In genomic region chr16:1167276-1168107, GRCh38 we compare ENCODE assay signal across 11 cellular contexts. TPM values are rescaled to one million over a fixed set of nuclear protein-coding genes. Genes with fewer than 3 reads are reported as not detected.
A peak's percentile ranks its signal among the peaks of the same experiment; 100 is the strongest.
DNase-seq lines count a peak whose midpoint lies in the region; ATAC-seq, FAIRE-seq and TF ChIP-seq lines count a peak whose summit lies in the region.
"Had no signal": no experiment of that assay in that cellular context is flagged by ENCODE, and none has a peak within 500 bp of the region (broad histone marks: within the 10 kb centered on the region; RNA-seq: fewer than 3 reads in every experiment).

No MANE protein-coding gene starts in this region.

- no peaks in the 10 kb centered on the region for H3K36me3 Mint-ChIP-seq in WTC11
- H3K36me3 Mint-ChIP-seq in naive thymus-derived CD8-positive, alpha-beta T cell, result no peaks in the 10 kb centered on the region
- H3K36me3 Mint-ChIP-seq: type B pancreatic cell had no signal

- CTCF ChIA-PET in WTC11 (lab: Charles Lee), result interaction anchor here (1.0 to 1.7 kb wide), 2 partner anchors 64 to 110 kb away, joined by 3 to 4 read pairs; no protein-coding TSS in a partner anchor

- POLR2A ChIA-PET in WTC11 (lab: Charles Lee), result no interaction called here
- POLR2A ChIA-PET in naive thymus-derived CD8-positive, alpha-beta T cell (lab: Charles Lee), result no interaction called here

- no peak overlapping the region for H3K4me3 Mint-ChIP-seq in WTC11
- H3K4me3 Mint-ChIP-seq in naive thymus-derived CD8-positive, alpha-beta T cell, result no peak overlapping the region
- H3K4me3 Mint-ChIP-seq: activated T-cell treated with anti-CD3 and anti-CD28 coated beads, Interleukin-2, amount 50 U/mL, for 24 hours; type B pancreatic cell had no signal

- no peaks in the 10 kb centered on the region for H3K9me3 Mint-ChIP-seq in WTC11
- no peaks in the 10 kb centered on the region for H3K9me3 Mint-ChIP-seq in naive thymus-derived CD8-positive, alpha-beta T cell
- H3K9me3 Mint-ChIP-seq: activated T-cell treated with anti-CD3 and anti-CD28 coated beads, Interleukin-2, amount 50 U/mL, for 24 hours; type B pancreatic cell had no signal

- peaks cover 3% of the 10 kb centered on the region; the same call in 1 of the 2 replicates for H3K4me1 ChIP-seq in BE2C

- no peak overlapping the region for H3K27ac Mint-ChIP-seq in WTC11
- no peak overlapping the region for H3K27ac Mint-ChIP-seq in naive thymus-derived CD8-positive, alpha-beta T cell
- H3K27ac Mint-ChIP-seq: activated T-cell treated with anti-CD3 and anti-CD28 coated beads, Interleukin-2, amount 50 U/mL, for 24 hours; type B pancreatic cell had no signal

- no peaks in the 10 kb centered on the region for H3K4me1 Mint-ChIP-seq in WTC11
- no peaks in the 10 kb centered on the region for H3K4me1 Mint-ChIP-seq in naive thymus-derived CD8-positive, alpha-beta T cell

- DNase-seq in BE2C, result peak; percentile 65
- DNase-seq in NCI-H1417 treated with DMSO at 0.1 percent for 48 hours (lab: John Stamatoyannopoulos, UW), result peak; percentile 51
- DNase-seq in WTC11 (ENCODE audit: low spot score), result peak; percentile 43
- DNase-seq in midbrain (lab: John Stamatoyannopoulos, UW), result peak; percentile 50
- no peak for DNase-seq in naive thymus-derived CD8-positive, alpha-beta T cell
- no peak for DNase-seq in GM20000 (ENCODE audit: low spot score)
- no peak for DNase-seq in urothelium cell line (ENCODE audit: low spot score)
- DNase-seq: activated T-cell treated with anti-CD3 and anti-CD28 coated beads, Interleukin-2, amount 50 U/mL, for 24 hours had no signal

- TF ChIP-seq CTCF in BE2C (IDR thresholded peaks at IDR 0.05; ENCODE audit: low read depth, low read length) (no peak), WTC11 (IDR thresholded peaks at IDR 0.05) (no peak), GM20000 (IDR thresholded peaks at IDR 0.05; ENCODE audit: extremely low read depth, missing control alignments) (no peak)

- no peaks in the 10 kb centered on the region for H3K9me3 ChIP-seq in BE2C

- no peaks in the 10 kb centered on the region for H3K27me3 ChIP-seq in BE2C

- H3K27me3 Mint-ChIP-seq in WTC11 (ENCODE audit: low read depth), result no peaks in the 10 kb centered on the region
- peaks cover 0 to 4% (median 0%) of the 10 kb centered on the region in 5 donors for H3K27me3 Mint-ChIP-seq in naive thymus-derived CD8-positive, alpha-beta T cell
- H3K27me3 Mint-ChIP-seq: activated T-cell treated with anti-CD3 and anti-CD28 coated beads, Interleukin-2, amount 50 U/mL, for 24 hours; type B pancreatic cell had no signal

- no peaks in the 10 kb centered on the region for H3K36me3 ChIP-seq in BE2C

- H3K4me3 ChIP-seq in BE2C (ENCODE audit: low read depth, low read length), result no peak overlapping the region

- no peak for FAIRE-seq in urothelium cell line (lab: Jason Lieb, UNC)

- ATAC-seq in WTC11 (peak; percentile 27; the same call in 1 of the 2 replicates), HG03342 (IDR thresholded peaks at IDR 0.05; ENCODE audit: unreplicated experiment) (no peak)
- no peak for ATAC-seq in naive thymus-derived CD8-positive, alpha-beta T cell

TF ChIP-seq in WTC11, 78 proteins besides CTCF, POLR2A, EP300 and RAD21:
- no peak for TF ChIP-seq NR1H2 (CRISPR knock-in tag; IDR thresholded peaks at IDR 0.05)
- TF ChIP-seq ARID4B (CRISPR knock-in tag; IDR thresholded peaks at IDR 0.05; ENCODE audit: borderline replicate concordance), result no peak
- TF ChIP-seq MXD4 (CRISPR knock-in tag; IDR thresholded peaks at IDR 0.05; ENCODE audit: borderline replicate concordance), result no peak
- no peak for TF ChIP-seq ZMAT4 (CRISPR knock-in tag; IDR thresholded peaks at IDR 0.05)
- no peak for TF ChIP-seq PRRX2 (CRISPR knock-in tag; IDR thresholded peaks at IDR 0.05)
- TF ChIP-seq ZNF416 (CRISPR knock-in tag; IDR thresholded peaks at IDR 0.05), result no peak
- no peak for TF ChIP-seq ZNF512 (CRISPR knock-in tag; IDR thresholded peaks at IDR 0.05; ENCODE audit: borderline replicate concordance)
- TF ChIP-seq NR2C2 (CRISPR knock-in tag; IDR thresholded peaks at IDR 0.05), result no peak
- TF ChIP-seq FOXP1 (CRISPR knock-in tag; IDR thresholded peaks at IDR 0.05; ENCODE audit: borderline replicate concordance), result no peak
- TF ChIP-seq FOXK1 (CRISPR knock-in tag; IDR thresholded peaks at IDR 0.05), result no peak

RNA-seq across cellular contexts. Expression of gene CACNA1H, which starts 14.6 kb away (rescaled TPM):
- 3.6 TPM for polyA plus RNA-seq in BE2C (2012; ENCODE audit: insufficient read depth, insufficient read length, low read depth)
- 38.0 to 46.9 TPM (median 46.4 TPM) in 3 replicates for total RNA-seq in WTC11 (2021)
- total RNA-seq in naive thymus-derived CD8-positive, alpha-beta T cell, result 1 to 10 TPM; 2.3 to 2.7 TPM
- 1 to 10 TPM in 1 of 3 donors, under 1 TPM in 2; 0.03 to 1.8 (median 0.95) TPM for polyA plus RNA-seq in naive thymus-derived CD8-positive, alpha-beta T cell

RNA-seq across cellular contexts. Expression of gene TPSG1, which starts 57.6 kb away (rescaled TPM):
- polyA plus RNA-seq in BE2C (2012; ENCODE audit: insufficient read depth, insufficient read length, low read depth), result not detected
- total RNA-seq in WTC11 (2021), result not detected in 3 replicates
- not detected for total RNA-seq in naive thymus-derived CD8-positive, alpha-beta T cell
- not detected for polyA plus RNA-seq in naive thymus-derived CD8-positive, alpha-beta T cell
- total RNA-seq: mononuclear cell had no signal

Comparison
In these comparisons a context has a peak if more than half of its experiments do, and no peak if none do; other contexts are left out.
1. DNase-seq: peak in BE2C (single experiment), NCI-H1417 treated with DMSO at 0.1 percent for 48 hours (single experiment), WTC11 (single experiment) and midbrain (single experiment); none in naive thymus-derived CD8-positive, alpha-beta T cell (0 of 10), GM20000 (single experiment) and urothelium cell line (single experiment).
2. RNA of gene CACNA1H, which starts 14.6 kb away (total RNA-seq): 38.0 to 46.9 TPM in WTC11; 2.3 to 2.7 TPM in naive thymus-derived CD8-positive, alpha-beta T cell; every median in the first group is over 10 times any median in the second.